20 cellular contexts compared by ENCODE assay signal in the genomic region with DNA sequence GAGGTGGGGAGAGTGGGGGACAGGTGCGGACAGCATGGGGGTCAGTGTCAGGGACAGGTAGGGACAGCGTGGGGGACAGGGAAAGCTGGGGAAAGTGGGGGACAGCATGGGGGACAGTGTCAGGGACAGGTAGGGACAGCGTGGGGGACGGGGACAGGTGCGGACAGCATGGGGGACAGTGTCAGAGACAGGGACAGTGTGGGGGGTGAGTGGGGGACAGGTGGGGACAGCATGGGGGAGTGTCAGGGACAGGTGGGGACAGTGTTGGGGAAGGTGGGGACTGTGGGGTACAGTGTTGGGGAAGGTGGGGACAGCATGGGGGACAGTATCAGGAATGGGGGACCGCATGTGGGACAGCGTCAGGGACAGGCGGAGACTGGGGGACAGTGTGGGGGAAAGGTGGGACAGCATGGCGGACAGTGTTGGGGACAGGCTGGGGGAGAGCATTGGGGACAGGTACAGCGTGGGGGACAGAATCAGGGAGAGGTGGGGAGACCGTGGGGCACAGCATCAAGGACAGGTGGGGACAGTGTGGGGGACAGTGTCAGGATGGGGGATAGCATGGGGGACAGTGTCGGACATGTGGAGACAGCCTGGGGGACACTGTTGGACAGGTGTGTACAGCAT.
"Had no signal": no experiment of that assay in that cellular context is flagged by ENCODE, and none has a peak within 500 bp of the region (broad histone marks: within the 10 kb centered on the region; RNA-seq: fewer than 3 reads in every experiment).

No MANE protein-coding gene starts in this region.

- H3K36me3 ChIP-seq: brain microvascular endothelial cell, stomach, thoracic aorta, uterus had no signal

- ATAC-seq: effector memory CD8-positive, alpha-beta T cell; left colon; naive thymus-derived CD8-positive, alpha-beta T cell had no signal

- H3K9me3 Mint-ChIP-seq: activated T-cell treated with anti-CD3 and anti-CD28 coated beads, Interleukin-2, amount 50 U/mL, for 4 hours; naive thymus-derived CD8-positive, alpha-beta T cell had no signal

- DNase-seq: activated CD4-positive, alpha-beta T cell treated with anti-CD3 and anti-CD28 coated beads, Interleukin-2, amount 50 U/mL, for 48 hours; activated gamma-delta T cell treated with Interleukin-2 at 50 U/mL for 16 hours; activated T-cell treated with anti-CD3 and anti-CD28 coated beads, Interleukin-2, amount 50 U/mL, for 4 hours; amniotic stem cell; brain microvascular endothelial cell; effector memory CD8-positive, alpha-beta T cell; foreskin melanocyte; retina; SK-N-SH; stimulated activated CD4-positive, alpha-beta T cell treated with anti-CD3 and anti-CD28 coated beads, Interleukin-15, amount 100 ng/mL, for 24 hours; stimulated activated CD4-positive, alpha-beta T cell treated with anti-CD3 and anti-CD28 coated beads, Interleukin-4, amount 100 ng/mL, for 24 hours; stomach; T-helper 9 cell; uterus had no signal

- H3K4me3 ChIP-seq: stomach, thoracic aorta, uterus had no signal

- H3K4me1 Mint-ChIP-seq: naive thymus-derived CD8-positive, alpha-beta T cell; T-cell had no signal

- H3K27me3 Mint-ChIP-seq: memory B cell had no signal

- H3K27ac Mint-ChIP-seq: activated naive CD8-positive, alpha-beta T cell; effector memory CD8-positive, alpha-beta T cell; memory B cell; naive thymus-derived CD8-positive, alpha-beta T cell; T-cell had no signal

- H3K27ac ChIP-seq: brain microvascular endothelial cell, uterus had no signal

- H3K4me1 ChIP-seq: uterus had no signal

- H3K4me3 Mint-ChIP-seq: activated naive CD8-positive, alpha-beta T cell; activated T-cell treated with anti-CD3 and anti-CD28 coated beads, Interleukin-2, amount 50 U/mL, for 4 hours; effector memory CD8-positive, alpha-beta T cell; memory B cell; naive thymus-derived CD8-positive, alpha-beta T cell; T-cell had no signal

- H3K27me3 ChIP-seq: brain microvascular endothelial cell, uterus had no signal

- H3K36me3 Mint-ChIP-seq: activated naive CD8-positive, alpha-beta T cell; naive thymus-derived CD8-positive, alpha-beta T cell; T-cell had no signal

- H3K9me3 ChIP-seq: SK-N-SH, stomach, thoracic aorta, uterus had no signal
